Comparison of ENCODE assay signal across 14 cellular contexts in the genomic region with DNA sequence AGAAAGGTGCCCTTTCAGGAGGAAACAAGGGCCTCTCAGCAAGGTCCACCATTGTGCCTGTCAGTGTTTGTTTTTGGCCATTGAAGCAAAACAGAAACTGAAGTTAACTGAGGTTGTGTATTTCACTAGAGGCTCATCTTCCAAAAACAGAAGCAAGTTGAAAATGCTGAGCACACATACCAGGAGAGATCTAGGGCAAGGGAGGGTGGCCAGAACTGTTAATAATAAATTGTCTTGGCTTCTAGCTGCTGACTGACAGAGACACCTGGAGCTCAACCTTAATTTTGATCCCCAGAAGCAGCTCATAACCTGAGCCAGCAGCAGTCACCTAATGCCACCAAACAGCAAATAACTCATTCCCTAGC. TPM values are rescaled to one million over a fixed set of nuclear protein-coding genes. Genes with fewer than 3 reads are reported as not detected.
DNase-seq lines count a peak whose midpoint lies in the region; ATAC-seq and TF ChIP-seq lines count a peak whose summit lies in the region.
"Had no signal": no experiment of that assay in that cellular context is flagged by ENCODE, and none has a peak within 500 bp of the region (broad histone marks: within the 10 kb centered on the region; RNA-seq: fewer than 3 reads in every experiment).

No MANE protein-coding gene starts in this region.

- DNase-seq in activated naive CD4-positive, alpha-beta T cell treated with anti-CD3 and anti-CD28 coated beads, Interleukin-2, amount 10 ng/mL, durations not matched to agents 7 days and 5 days = no peak
- no peak for DNase-seq in activated naive CD4-positive, alpha-beta T cell treated with anti-CD3 and anti-CD28 coated beads, Interleukin-2, amount 50 U/mL, for 16 hours
- DNase-seq in OCI-LY7 (ENCODE audit: low spot score) (peak; percentile 41), germinal center (ENCODE audit: low spot score) (peak; percentile 17), NOMO-1 (lab: John Stamatoyannopoulos, UW; ENCODE audit: unreplicated experiment in 2 of 2) (no peak)
- DNase-seq in stimulated activated naive CD8-positive, alpha-beta T cell treated with anti-CD3 and anti-CD28 coated beads, Interleukin-15, amount 100 ng/mL, for 72 hours = no peak
- DNase-seq in stimulated activated CD4-positive, alpha-beta T cell treated with anti-CD3 and anti-CD28 coated beads, Interleukin-4, amount 100 ng/mL, for 1 hour = no peak
- DNase-seq: foreskin fibroblast; H9; NCI-H1436; stimulated activated naive CD4-positive, alpha-beta T cell treated with Interleukin-2 at 50 U/mL for 16 hours had no signal

- H3K4me3 ChIP-seq in OCI-LY7 (ENCODE audit: low read depth, low read length, poor library complexity, severe bottlenecking) = peak overlapping the region; percentile 3
- H3K4me3 ChIP-seq: smooth muscle cell had no signal

- no peak for ATAC-seq in stimulated activated naive CD8-positive, alpha-beta T cell treated with anti-CD3 and anti-CD28 coated beads, Interleukin-15, amount 100 ng/mL, for 72 hours
- no peak for ATAC-seq in GM19452 (IDR thresholded peaks at IDR 0.05; ENCODE audit: unreplicated experiment)
- ATAC-seq: Panc1 had no signal

- no TSS peak for BruUV-seq in OCI-LY7 (replicated peaks; lab: Mats Ljungman, UMichigan)

- peaks cover 43% of the 10 kb centered on the region for H3K36me3 Mint-ChIP-seq in activated naive CD4-positive, alpha-beta T cell treated with anti-CD3 and anti-CD28 coated beads, Interleukin-2, amount 10 ng/mL, durations not matched to agents 7 days and 5 days

- H3K36me3 ChIP-seq in OCI-LY7 (ENCODE audit: insufficient read depth, low read length) = no peaks in the 10 kb centered on the region

- H2AFZ ChIP-seq in OCI-LY7 (ENCODE audit: low read length) = peak overlapping the region; percentile 87

- H3K4me3 Mint-ChIP-seq in activated naive CD4-positive, alpha-beta T cell treated with anti-CD3 and anti-CD28 coated beads, Interleukin-2, amount 10 ng/mL, durations not matched to agents 7 days and 5 days = peak overlapping the region; percentile 60
- H3K4me3 Mint-ChIP-seq in stimulated activated naive CD8-positive, alpha-beta T cell treated with anti-CD3 and anti-CD28 coated beads, Interleukin-15, amount 100 ng/mL, for 72 hours = peak overlapping the region; percentile 63 to 67
- H3K4me3 Mint-ChIP-seq: H9 had no signal

- no peaks in the 10 kb centered on the region for H3K79me2 ChIP-seq in OCI-LY7 (ENCODE audit: insufficient read depth, low read depth, low read length)

- intact Hi-C loops in OCI-LY7 (cut with micrococcal nuclease; ENCODE audit: unreplicated experiment) = loop anchor here (2.0 kb wide), 1 partner anchor 53 kb away; a partner anchor contains a TSS

- peak overlapping the region; percentile 100 for H3K27ac Mint-ChIP-seq in activated naive CD4-positive, alpha-beta T cell treated with anti-CD3 and anti-CD28 coated beads, Interleukin-2, amount 10 ng/mL, durations not matched to agents 7 days and 5 days
- peak overlapping the region; percentile 95 for H3K27ac Mint-ChIP-seq in stimulated activated naive CD8-positive, alpha-beta T cell treated with anti-CD3 and anti-CD28 coated beads, Interleukin-15, amount 100 ng/mL, for 72 hours

- peaks cover 26% of the 10 kb centered on the region for H3K4me1 ChIP-seq in OCI-LY7 (ENCODE audit: insufficient read depth, low read length, poor library complexity, severe bottlenecking)

- H3K4me1 Mint-ChIP-seq in activated naive CD4-positive, alpha-beta T cell treated with anti-CD3 and anti-CD28 coated beads, Interleukin-2, amount 10 ng/mL, durations not matched to agents 7 days and 5 days = peaks cover 58% of the 10 kb centered on the region
- peaks cover 56% of the 10 kb centered on the region for H3K4me1 Mint-ChIP-seq in stimulated activated naive CD8-positive, alpha-beta T cell treated with anti-CD3 and anti-CD28 coated beads, Interleukin-15, amount 100 ng/mL, for 72 hours

- H3K9me2 ChIP-seq in OCI-LY7 (ENCODE audit: insufficient read depth, low read length) = no peaks in the 10 kb centered on the region

- no peaks in the 10 kb centered on the region for H4K20me1 ChIP-seq in OCI-LY7 (ENCODE audit: insufficient read depth, low read length)

- TF ChIP-seq CTCF in OCI-LY7 (conservative IDR thresholded peaks at IDR 0.05; ENCODE audit: low read length) = no peak

- H3K27ac ChIP-seq in OCI-LY7 (ENCODE audit: low read depth, low read length, poor library complexity, severe bottlenecking) = peak overlapping the region; percentile 68

- CTCF ChIA-PET in activated naive CD4-positive, alpha-beta T cell treated with anti-CD3 and anti-CD28 coated beads, Interleukin-2, amount 10 ng/mL, durations not matched to agents 7 days and 5 days (lab: Charles Lee) = interaction anchor here (1.0 kb wide), 1 partner anchor 8 kb away, joined by 3 read pairs; no protein-coding TSS in a partner anchor
- CTCF ChIA-PET in OCI-LY7 (lab: Charles Lee; ENCODE audit: unreplicated experiment) = no interaction called here

- peak overlapping the region; percentile 58 for H3K4me2 ChIP-seq in OCI-LY7 (ENCODE audit: low read length)
- H3K4me2 ChIP-seq: smooth muscle cell had no signal

- H3K27me3 Mint-ChIP-seq in activated naive CD4-positive, alpha-beta T cell treated with anti-CD3 and anti-CD28 coated beads, Interleukin-2, amount 10 ng/mL, durations not matched to agents 7 days and 5 days = no peaks in the 10 kb centered on the region
- no peaks in the 10 kb centered on the region for H3K27me3 Mint-ChIP-seq in stimulated activated naive CD8-positive, alpha-beta T cell treated with anti-CD3 and anti-CD28 coated beads, Interleukin-15, amount 100 ng/mL, for 72 hours

- no peaks in the 10 kb centered on the region for H3K9me3 Mint-ChIP-seq in activated naive CD4-positive, alpha-beta T cell treated with anti-CD3 and anti-CD28 coated beads, Interleukin-2, amount 10 ng/mL, durations not matched to agents 7 days and 5 days
- no peaks in the 10 kb centered on the region for H3K9me3 Mint-ChIP-seq in stimulated activated naive CD8-positive, alpha-beta T cell treated with anti-CD3 and anti-CD28 coated beads, Interleukin-15, amount 100 ng/mL, for 72 hours
- H3K9me3 Mint-ChIP-seq: H9 had no signal

- H3K9me3 ChIP-seq in OCI-LY7 (ENCODE audit: low read length) = no peaks in the 10 kb centered on the region

- POLR2A ChIA-PET in OCI-LY7 (lab: Charles Lee) = interaction anchor here (0.7 to 1.5 kb wide), 7 partner anchors 9 to 38 kb away, joined by 3 to 7 read pairs (median 4); no protein-coding TSS in a partner anchor

RNA-seq across cellular contexts. Expression of a gene that starts 5.2 kb away (rescaled TPM):
- total RNA-seq in OCI-LY7 (2014; rRNA removed; shearing (Covaris generic)) = 0.15 and 0.54 TPM in 2 replicates
- 0.29 and 0.39 TPM in 2 replicates for total RNA-seq in OCI-LY7 (2022)

RNA-seq across cellular contexts. Expression of a gene that starts 37.6 kb away (rescaled TPM):
- 23.5 and 29.6 TPM in 2 replicates for total RNA-seq in OCI-LY7 (2014; rRNA removed; shearing (Covaris generic))
- total RNA-seq in OCI-LY7 (2022) = 34.7 and 40.8 TPM in 2 replicates

RNA-seq across cellular contexts. Expression of a gene that starts 53.0 kb away (rescaled TPM):
- 5.8 and 9.1 TPM in 2 replicates for total RNA-seq in OCI-LY7 (2014; rRNA removed; shearing (Covaris generic))
- 15.0 and 16.8 TPM in 2 replicates for total RNA-seq in OCI-LY7 (2022)

RNA-seq across cellular contexts. Expression of a gene that starts 55.6 kb away (rescaled TPM):
- 14.5 and 20.8 TPM in 2 replicates for total RNA-seq in OCI-LY7 (2014; rRNA removed; shearing (Covaris generic))
- 17.3 and 17.6 TPM in 2 replicates for total RNA-seq in OCI-LY7 (2022)

Comparison
In these comparisons a context has a peak if more than half of its experiments do, and no peak if none do; other contexts are left out.
1. DNase-seq: peak in OCI-LY7 (single experiment) and germinal center (single experiment); none in activated naive CD4-positive, alpha-beta T cell treated with anti-CD3 and anti-CD28 coated beads, Interleukin-2, amount 10 ng/mL, durations not matched to agents 7 days and 5 days (single experiment), activated naive CD4-positive, alpha-beta T cell treated with anti-CD3 and anti-CD28 coated beads, Interleukin-2, amount 50 U/mL, for 16 hours (single experiment), stimulated activated naive CD8-positive, alpha-beta T cell treated with anti-CD3 and anti-CD28 coated beads, Interleukin-15, amount 100 ng/mL, for 72 hours (0 of 2), stimulated activated CD4-positive, alpha-beta T cell treated with anti-CD3 and anti-CD28 coated beads, Interleukin-4, amount 100 ng/mL, for 1 hour (single experiment) and NOMO-1 (0 of 2).